In the genomic region with DNA sequence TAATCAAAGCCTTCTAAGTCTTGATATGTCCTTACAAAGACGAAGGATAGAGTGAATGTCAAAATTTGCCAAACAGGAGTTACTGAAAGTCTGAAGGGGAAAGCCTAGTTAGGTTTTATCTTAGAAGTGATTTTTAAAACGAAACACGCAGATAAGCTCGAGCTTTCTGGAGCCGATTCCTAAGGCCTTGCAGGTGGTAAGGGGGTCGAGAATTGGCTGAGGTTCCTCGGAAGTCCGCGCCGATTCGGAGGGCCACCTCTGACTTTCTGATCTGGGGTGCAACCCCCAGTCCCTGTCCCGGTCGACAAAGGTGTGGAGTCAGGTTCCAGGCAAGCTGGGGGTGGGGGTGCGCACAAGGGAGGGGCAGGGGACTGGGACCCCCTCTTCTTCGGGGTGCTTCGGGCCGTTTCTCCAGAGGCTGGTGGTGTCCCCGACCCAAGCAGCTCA, we compare ENCODE assay signal across 8 cellular contexts. TPM values are rescaled to one million over a fixed set of nuclear protein-coding genes. Genes with fewer than 3 reads are reported as not detected.
DNase-seq lines count a peak whose midpoint lies in the region; ATAC-seq, FAIRE-seq and TF ChIP-seq lines count a peak whose summit lies in the region.

No MANE protein-coding gene starts in this region.

- peaks cover 7% of the 10 kb centered on the region for H3K27me3 ChIP-seq in iPS-18a (ENCODE audit: control insufficient read depth, insufficient read depth, low read length)

- peaks cover 17% of the 10 kb centered on the region for H3K36me3 Mint-ChIP-seq in activated T-helper 2 cell treated with anti-CD3 and anti-CD28 coated beads, Interferon-gamma antibody, Interleukin-2, Interleukin-4, amounts not matched to agents 10 μg/mL and 5 μg/mL and 100 μg/mL, durations not matched to agents 14 hours and 24 hours and 36 hours (ENCODE audit: low read depth)

- peaks cover 42% of the 10 kb centered on the region for H3K4me1 ChIP-seq in iPS-18a (ENCODE audit: control insufficient read depth, low read depth, low read length)

- peak overlapping the region; percentile 88 for H3K4me3 ChIP-seq in iPS-18a (ENCODE audit: low read length)

- H3K9ac ChIP-seq in iPS-18a (ENCODE audit: low read length): peak overlapping the region; percentile 85

- intact Hi-C loops in activated T-helper 2 cell treated with anti-CD3 and anti-CD28 coated beads, Interferon-gamma antibody, Interleukin-2, Interleukin-4, amounts not matched to agents 10 μg/mL and 5 μg/mL and 100 μg/mL, durations not matched to agents 14 hours and 24 hours and 36 hours (cut with micrococcal nuclease): loop anchor here (1.0 to 5.0 kb wide), 10 partner anchors 29 to 1174 kb away; a partner anchor contains a TSS

- H3K9me3 ChIP-seq in iPS-18a (ENCODE audit: control insufficient read depth, low read depth, low read length): no peaks in the 10 kb centered on the region

- no peaks in the 10 kb centered on the region for H3K9me3 Mint-ChIP-seq in activated T-helper 2 cell treated with anti-CD3 and anti-CD28 coated beads, Interferon-gamma antibody, Interleukin-2, Interleukin-4, amounts not matched to agents 10 μg/mL and 5 μg/mL and 100 μg/mL, durations not matched to agents 14 hours and 24 hours and 36 hours

- no peaks in the 10 kb centered on the region for H3K36me3 ChIP-seq in iPS-18a (ENCODE audit: control insufficient read depth, low read depth, low read length)

- peaks cover 54% of the 10 kb centered on the region for H3K4me1 Mint-ChIP-seq in activated T-helper 2 cell treated with anti-CD3 and anti-CD28 coated beads, Interferon-gamma antibody, Interleukin-2, Interleukin-4, amounts not matched to agents 10 μg/mL and 5 μg/mL and 100 μg/mL, durations not matched to agents 14 hours and 24 hours and 36 hours (ENCODE audit: low read depth)

- peak overlapping the region; percentile 12 for H3K27ac ChIP-seq in iPS-18a (ENCODE audit: low read length)

- no peaks in the 10 kb centered on the region for H3K27me3 Mint-ChIP-seq in activated T-helper 2 cell treated with anti-CD3 and anti-CD28 coated beads, Interferon-gamma antibody, Interleukin-2, Interleukin-4, amounts not matched to agents 10 μg/mL and 5 μg/mL and 100 μg/mL, durations not matched to agents 14 hours and 24 hours and 36 hours (ENCODE audit: low read depth)

- TF ChIP-seq POLR2A in GM12891 (IDR thresholded peaks at IDR 0.05; ENCODE audit: low read depth, low read length): no peak

- peak overlapping the region; percentile 95 for H3K27ac Mint-ChIP-seq in activated T-helper 2 cell treated with anti-CD3 and anti-CD28 coated beads, Interferon-gamma antibody, Interleukin-2, Interleukin-4, amounts not matched to agents 10 μg/mL and 5 μg/mL and 100 μg/mL, durations not matched to agents 14 hours and 24 hours and 36 hours

- peak overlapping the region; percentile 86 for H3K4me3 Mint-ChIP-seq in activated T-helper 2 cell treated with anti-CD3 and anti-CD28 coated beads, Interferon-gamma antibody, Interleukin-2, Interleukin-4, amounts not matched to agents 10 μg/mL and 5 μg/mL and 100 μg/mL, durations not matched to agents 14 hours and 24 hours and 36 hours (ENCODE audit: low read depth)

- ATAC-seq in HG03432 (IDR thresholded peaks at IDR 0.05; ENCODE audit: unreplicated experiment): peak; percentile 3
- ATAC-seq in GM18520 (IDR thresholded peaks at IDR 0.05; ENCODE audit: unreplicated experiment): no peak

- no peak for FAIRE-seq in GM12891 (lab: Jason Lieb, UNC)

- DNase-seq in SIG-M5 treated with dmso at 0.1 percent for 504 hours (lab: John Stamatoyannopoulos, UW; ENCODE audit: unreplicated experiment) (peak; percentile 6), SIG-M5 (lab: John Stamatoyannopoulos, UW) (no peak), GM12891 (ENCODE audit: insufficient read length, low spot score) (no peak)
- DNase-seq in activated T-helper 2 cell treated with anti-CD3 and anti-CD28 coated beads, Interferon-gamma antibody, Interleukin-2, Interleukin-4, amounts not matched to agents 10 μg/mL and 5 μg/mL and 100 μg/mL, durations not matched to agents 14 hours and 24 hours and 36 hours (ENCODE audit: low spot score): no peak
- DNase-seq in stimulated activated CD8-positive, alpha-beta memory T cell treated with anti-CD3 and anti-CD28 coated beads, Interleukin-4, amount 100 ng/mL, for 48 hours: peak; percentile 62

TF ChIP-seq in GM12891, 5 proteins besides CTCF, POLR2A, EP300 and RAD21:
- TF ChIP-seq POLR2AphosphoS5 (IDR thresholded peaks at IDR 0.05; ENCODE audit: low read depth, low read length) (no peak), PAX5 (IDR thresholded peaks at IDR 0.05; ENCODE audit: insufficient read depth, low read length, severe bottlenecking) (no peak), TAF1 (IDR thresholded peaks at IDR 0.05; ENCODE audit: low read depth, low read length) (no peak), SPI1 (IDR thresholded peaks at IDR 0.05; ENCODE audit: low read depth, low read length) (no peak), POU2F2 (IDR thresholded peaks at IDR 0.05; ENCODE audit: low read depth, low read length) (no peak)

RNA-seq across cellular contexts. Expression of a gene that starts 0.7 kb away (rescaled TPM):
- total RNA-seq in activated T-helper 2 cell treated with anti-CD3 and anti-CD28 coated beads, Interferon-gamma antibody, Interleukin-2, Interleukin-4, amounts not matched to agents 10 μg/mL and 5 μg/mL and 100 μg/mL, durations not matched to agents 14 hours and 24 hours and 36 hours: 69.4 and 74.5 TPM in 2 replicates
- 30.8 TPM for polyA plus RNA-seq in GM12891 (2012; ENCODE audit: low read depth, missing spikeins)

Comparison
In these comparisons a context has a peak if more than half of its experiments do, and no peak if none do; other contexts are left out.
1. DNase-seq: peak in SIG-M5 treated with dmso at 0.1 percent for 504 hours (single experiment) and stimulated activated CD8-positive, alpha-beta memory T cell treated with anti-CD3 and anti-CD28 coated beads, Interleukin-4, amount 100 ng/mL, for 48 hours (single experiment); none in SIG-M5 (single experiment), activated T-helper 2 cell treated with anti-CD3 and anti-CD28 coated beads, Interferon-gamma antibody, Interleukin-2, Interleukin-4, amounts not matched to agents 10 μg/mL and 5 μg/mL and 100 μg/mL, durations not matched to agents 14 hours and 24 hours and 36 hours (single experiment) and GM12891 (single experiment).